17 cellular contexts compared by ENCODE assay signal in genomic region chr10:3350205-3350604, GRCh38.
DNase-seq lines count a peak whose midpoint lies in the region; ATAC-seq and TF ChIP-seq lines count a peak whose summit lies in the region.
"Had no signal": no experiment of that assay in that cellular context is flagged by ENCODE, and none has a peak within 500 bp of the region (broad histone marks: within the 10 kb centered on the region; RNA-seq: fewer than 3 reads in every experiment).

No MANE protein-coding gene starts in this region.

- H3K9me2 ChIP-seq in PC-3 (replicated peaks; ENCODE audit: low read length), result no peaks in the 10 kb centered on the region

- no peak overlapping the region for H3K27ac Mint-ChIP-seq in WTC11
- no peak overlapping the region for H3K27ac Mint-ChIP-seq in naive thymus-derived CD4-positive, alpha-beta T cell
- H3K27ac Mint-ChIP-seq: CD4-positive, CD25-positive, alpha-beta regulatory T cell had no signal

- no peaks in the 10 kb centered on the region; the same call in 1 of the 2 replicates for H3K27me3 Mint-ChIP-seq in WTC11 (ENCODE audit: low read depth)
- H3K27me3 Mint-ChIP-seq in naive thymus-derived CD4-positive, alpha-beta T cell, result peaks cover 11 to 32% (median 26%) of the 10 kb centered on the region in 5 donors

- H3K4me3 ChIP-seq in H7 (ENCODE audit: insufficient read depth, low read depth, low read length) (no peak overlapping the region), neuronal stem cell (ENCODE audit: low read length in 2 of 2) (no peak overlapping the region), PC-3 (ENCODE audit: low read length) (no peak overlapping the region), mesenchymal stem cell (ENCODE audit: insufficient read depth in 1 of 2, low read depth in 1 of 2, low read length in 2 of 2) (no peak overlapping the region)
- no peak overlapping the region for H3K4me3 ChIP-seq in naive thymus-derived CD4-positive, alpha-beta T cell (ENCODE audit: low read length)
- H3K4me3 ChIP-seq: GM12878 had no signal

- no peaks in the 10 kb centered on the region for H3K36me3 ChIP-seq in H7 (replicated peaks; ENCODE audit: control insufficient read depth, insufficient read depth, low read length)
- H3K36me3 ChIP-seq in neuronal stem cell (replicated peaks in 1 of 2; ENCODE audit: control insufficient read depth in 2 of 2, insufficient read depth in 2 of 2, low read length in 2 of 2), result no peaks in the 10 kb centered on the region
- H3K36me3 ChIP-seq in PC-3 (ENCODE audit: low read depth, low read length), result no peaks in the 10 kb centered on the region
- H3K36me3 ChIP-seq in naive thymus-derived CD4-positive, alpha-beta T cell (ENCODE audit: control insufficient read depth in 2 of 3, insufficient read depth in 3 of 3, low read length in 3 of 3), result no peaks in the 10 kb centered on the region
- H3K36me3 ChIP-seq in mesenchymal stem cell (ENCODE audit: control insufficient read depth in 1 of 2, insufficient read depth in 2 of 2, low read depth in 1 of 2, low read length in 2 of 2), result no peaks in the 10 kb centered on the region
- H3K36me3 ChIP-seq: BE2C had no signal

- H3K79me1 ChIP-seq in neuronal stem cell (ENCODE audit: low read depth, low read length), result no peaks in the 10 kb centered on the region
- no peaks in the 10 kb centered on the region for H3K79me1 ChIP-seq in mesenchymal stem cell (replicated peaks; ENCODE audit: low read length, poor library complexity, severe bottlenecking)

- H3K4me2 ChIP-seq in neuronal stem cell (ENCODE audit: insufficient read depth, low read length, poor library complexity, severe bottlenecking) (no peak overlapping the region), PC-3 (ENCODE audit: low read length) (no peak overlapping the region), mesenchymal stem cell (ENCODE audit: low read length, poor library complexity, severe bottlenecking) (no peak overlapping the region)

- no peak overlapping the region for H3K9ac ChIP-seq in neuronal stem cell (ENCODE audit: low read depth, low read length, poor library complexity)
- H3K9ac ChIP-seq in PC-3 (ENCODE audit: low read length), result no peak overlapping the region
- H3K9ac ChIP-seq in mesenchymal stem cell (ENCODE audit: low read length), result no peak overlapping the region

- H3K9me3 Mint-ChIP-seq in WTC11, result no peaks in the 10 kb centered on the region
- peaks cover 0 to 2% (median 0%) of the 10 kb centered on the region in 11 donors for H3K9me3 Mint-ChIP-seq in naive thymus-derived CD4-positive, alpha-beta T cell
- H3K9me3 Mint-ChIP-seq: CD8-positive, alpha-beta memory T cell had no signal

- no TSS peak for BruUV-seq in PC-3 (replicated peaks; lab: Mats Ljungman, UMichigan)

- ATAC-seq in WTC11 (peak; percentile 86), PC-3 (no peak), HG03097 (IDR thresholded peaks at IDR 0.05; ENCODE audit: low FRiP score, unreplicated experiment) (no peak)
- no peak for ATAC-seq in naive thymus-derived CD4-positive, alpha-beta T cell
- ATAC-seq: GM12878 had no signal

- H2BK120ac ChIP-seq in neuronal stem cell (ENCODE audit: low read depth, low read length) (no peak overlapping the region), mesenchymal stem cell (ENCODE audit: low read depth, low read length) (no peak overlapping the region)

- no peaks in the 10 kb centered on the region for H3K27me3 ChIP-seq in H7 (ENCODE audit: control insufficient read depth, insufficient read depth, low read length)
- peaks cover 0 to 2% (median 0%) of the 10 kb centered on the region in 3 experiments for H3K27me3 ChIP-seq in neuronal stem cell (ENCODE audit: control insufficient read depth in 3 of 3, insufficient read depth in 3 of 3, low read depth in 1 of 3, low read length in 3 of 3)
- no peaks in the 10 kb centered on the region for H3K27me3 ChIP-seq in PC-3 (ENCODE audit: low read length)
- H3K27me3 ChIP-seq in naive thymus-derived CD4-positive, alpha-beta T cell (ENCODE audit: control insufficient read depth in 2 of 2, insufficient read depth in 2 of 2, low read length in 2 of 2), result no peaks in the 10 kb centered on the region
- peaks cover 0 to 28% of the 10 kb centered on the region in 2 experiments for H3K27me3 ChIP-seq in mesenchymal stem cell (ENCODE audit: control insufficient read depth in 1 of 2, insufficient read depth in 1 of 2, low read length in 2 of 2)
- H3K27me3 ChIP-seq: BE2C had no signal

- H2AK5ac ChIP-seq in neuronal stem cell (ENCODE audit: low read depth, low read length) (no peak overlapping the region), mesenchymal stem cell (ENCODE audit: low read length, severe bottlenecking) (no peak overlapping the region)

- H4K8ac ChIP-seq in neuronal stem cell (ENCODE audit: low read depth, low read length) (no peak overlapping the region), mesenchymal stem cell (ENCODE audit: low read length) (no peak overlapping the region)

- H3K36me3 Mint-ChIP-seq in WTC11, result no peaks in the 10 kb centered on the region
- H3K36me3 Mint-ChIP-seq in naive thymus-derived CD4-positive, alpha-beta T cell, result no peaks in the 10 kb centered on the region
- H3K36me3 Mint-ChIP-seq: CD4-positive, CD25-positive, alpha-beta regulatory T cell; CD8-positive, alpha-beta memory T cell had no signal

- intact Hi-C loops in PC-3 (cut with micrococcal nuclease), result no loop called here
- intact Hi-C loops in naive thymus-derived CD4-positive, alpha-beta T cell (cut with micrococcal nuclease), result no loop called here

- DNase-seq in H7, result peak; percentile 59
- peak; percentile 25 for DNase-seq in WTC11 (ENCODE audit: low spot score)
- DNase-seq in iPS-NIHi7 (ENCODE audit: extremely low spot score), result peak; percentile 50
- DNase-seq in neuronal stem cell (ENCODE audit: low spot score), result no peak
- DNase-seq in PC-3, result no peak
- no peak for DNase-seq in naive thymus-derived CD4-positive, alpha-beta T cell
- DNase-seq in mesenchymal stem cell, result no peak
- DNase-seq: ACHN; BE2C; CD4-positive, CD25-positive, alpha-beta regulatory T cell; CD8-positive, alpha-beta memory T cell; COR-L47; DMS 273 treated with DMSO at 0.1 percent for 48 hours; DMS53; EL had no signal

- WGBS in neuronal stem cell (ENCODE audit: extremely low coverage in 2 of 2, insufficient read length in 2 of 2, insufficient replicate concordance in 1 of 2), 2 donors, result no CpG with 5 or more reads among the region's 11 CpGs
- 80% methylated on average over 10 of the region's 11 CpGs for WGBS in mesenchymal stem cell

- H3K4me1 Mint-ChIP-seq in WTC11, result peaks cover 4% of the 10 kb centered on the region
- peaks cover 0 to 6% (median 5%) of the 10 kb centered on the region in 7 donors for H3K4me1 Mint-ChIP-seq in naive thymus-derived CD4-positive, alpha-beta T cell

- H4K20me1 ChIP-seq in PC-3 (ENCODE audit: low read length), result no peaks in the 10 kb centered on the region

- no peak for TF ChIP-seq CTCF in WTC11 (IDR thresholded peaks at IDR 0.05)
- no peak for TF ChIP-seq CTCF in PC-3 (conservative IDR thresholded peaks at IDR 0.05; ENCODE audit: low read depth, low read length)

- H3K79me2 ChIP-seq in PC-3 (ENCODE audit: low read length), result no peaks in the 10 kb centered on the region

- H2BK12ac ChIP-seq in neuronal stem cell (ENCODE audit: low read length), result no peak overlapping the region
- H2BK12ac ChIP-seq in mesenchymal stem cell (ENCODE audit: low read length in 2 of 2), result no peak overlapping the region

- H3K4ac ChIP-seq in neuronal stem cell (ENCODE audit: low read length), result no peak overlapping the region
- H3K4ac ChIP-seq in mesenchymal stem cell (ENCODE audit: low read depth in 1 of 2, low read length in 2 of 2), result no peak overlapping the region

- H2BK15ac ChIP-seq in neuronal stem cell (ENCODE audit: low read length), result no peak overlapping the region
- no peak overlapping the region for H2BK15ac ChIP-seq in mesenchymal stem cell (ENCODE audit: low read depth, poor library complexity, severe bottlenecking)

- no peak overlapping the region for H3K14ac ChIP-seq in neuronal stem cell (ENCODE audit: low read length)
- H3K14ac ChIP-seq in mesenchymal stem cell (ENCODE audit: low read length in 2 of 2), result no peak overlapping the region

- H3K27ac ChIP-seq in neuronal stem cell (replicated peaks; ENCODE audit: low read length), result no peak overlapping the region
- H3K27ac ChIP-seq in PC-3 (ENCODE audit: low read length), result no peak overlapping the region
- H3K27ac ChIP-seq in naive thymus-derived CD4-positive, alpha-beta T cell (ENCODE audit: low read depth, low read length), result no peak overlapping the region
- no peak overlapping the region for H3K27ac ChIP-seq in mesenchymal stem cell (ENCODE audit: low read length, poor library complexity, severe bottlenecking)

- H3K18ac ChIP-seq in neuronal stem cell (ENCODE audit: low read length) (no peak overlapping the region), mesenchymal stem cell (ENCODE audit: low read depth in 1 of 2, low read length in 2 of 2) (no peak overlapping the region)

- H3K23ac ChIP-seq in neuronal stem cell (ENCODE audit: low read depth, low read length, poor library complexity) (no peak overlapping the region), mesenchymal stem cell (ENCODE audit: low read length in 2 of 2) (no peak overlapping the region)

- H3K4me3 Mint-ChIP-seq in WTC11, result no peak overlapping the region
- no peak overlapping the region for H3K4me3 Mint-ChIP-seq in naive thymus-derived CD4-positive, alpha-beta T cell
- H3K4me3 Mint-ChIP-seq: CD4-positive, CD25-positive, alpha-beta regulatory T cell; CD8-positive, alpha-beta memory T cell had no signal

- peaks cover 1 to 2% of the 10 kb centered on the region in 2 donors for H3K9me3 ChIP-seq in neuronal stem cell (replicated peaks in 1 of 2; ENCODE audit: control insufficient read depth in 2 of 2, insufficient read depth in 1 of 2, low read depth in 1 of 2, low read length in 2 of 2)
- H3K9me3 ChIP-seq in PC-3 (ENCODE audit: low read length), result no peaks in the 10 kb centered on the region
- no peaks in the 10 kb centered on the region for H3K9me3 ChIP-seq in naive thymus-derived CD4-positive, alpha-beta T cell (ENCODE audit: control insufficient read depth in 2 of 3, low read length in 3 of 3)
- H3K9me3 ChIP-seq in mesenchymal stem cell (ENCODE audit: control insufficient read depth, low read length), result peaks cover 3% of the 10 kb centered on the region
- H3K9me3 ChIP-seq: BE2C had no signal

- no peak overlapping the region for H4K91ac ChIP-seq in neuronal stem cell (ENCODE audit: low read depth, low read length, poor library complexity)
- H4K91ac ChIP-seq in mesenchymal stem cell (ENCODE audit: low read length), result no peak overlapping the region

- CTCF ChIA-PET in WTC11 (lab: Charles Lee) (no interaction called here), PC-3 (lab: Charles Lee) (no interaction called here)
- CTCF ChIA-PET in naive thymus-derived CD4-positive, alpha-beta T cell (lab: Charles Lee), result no interaction called here

- no peaks in the 10 kb centered on the region for H3F3A ChIP-seq in PC-3 (ENCODE audit: low read length, unreplicated experiment)

- no peak overlapping the region for H2BK5ac ChIP-seq in neuronal stem cell (ENCODE audit: low read length)
- H2BK5ac ChIP-seq in mesenchymal stem cell (ENCODE audit: low read depth, low read length, poor library complexity, severe bottlenecking), result no peak overlapping the region

- POLR2A ChIA-PET in WTC11 (lab: Charles Lee) (no interaction called here), PC-3 (lab: Charles Lee; ENCODE audit: unreplicated experiment) (no interaction called here)
- POLR2A ChIA-PET in naive thymus-derived CD4-positive, alpha-beta T cell (lab: Charles Lee), result no interaction called here

- peaks cover 2 to 6% of the 10 kb centered on the region in 2 donors for H3K4me1 ChIP-seq in neuronal stem cell (ENCODE audit: control insufficient read depth in 2 of 2, insufficient read depth in 1 of 2, low read depth in 1 of 2, low read length in 2 of 2)
- no peaks in the 10 kb centered on the region for H3K4me1 ChIP-seq in PC-3 (ENCODE audit: insufficient read depth, low read length)
- no peaks in the 10 kb centered on the region for H3K4me1 ChIP-seq in naive thymus-derived CD4-positive, alpha-beta T cell (ENCODE audit: control insufficient read depth in 2 of 2, insufficient read depth in 2 of 2, low read length in 2 of 2)
- no peaks in the 10 kb centered on the region for H3K4me1 ChIP-seq in mesenchymal stem cell (ENCODE audit: control insufficient read depth, insufficient read depth, low read depth, low read length)
- H3K4me1 ChIP-seq: BE2C had no signal

- H2AFZ ChIP-seq in neuronal stem cell (ENCODE audit: low read length), result peak overlapping the region; percentile 53
- no peak overlapping the region for H2AFZ ChIP-seq in PC-3 (ENCODE audit: low read length)
- H2AFZ ChIP-seq in mesenchymal stem cell (ENCODE audit: low read depth, low read length), result no peak overlapping the region

Comparison
In these comparisons a context has a peak if more than half of its experiments do, and no peak if none do; other contexts are left out.
1. DNase-seq: peak in H7 (single experiment), WTC11 (single experiment) and iPS-NIHi7 (single experiment); none in neuronal stem cell (single experiment), PC-3 (single experiment), naive thymus-derived CD4-positive, alpha-beta T cell (0 of 9) and mesenchymal stem cell (single experiment).